ENCODE assay signal across 8 cellular contexts in the genomic region with DNA sequence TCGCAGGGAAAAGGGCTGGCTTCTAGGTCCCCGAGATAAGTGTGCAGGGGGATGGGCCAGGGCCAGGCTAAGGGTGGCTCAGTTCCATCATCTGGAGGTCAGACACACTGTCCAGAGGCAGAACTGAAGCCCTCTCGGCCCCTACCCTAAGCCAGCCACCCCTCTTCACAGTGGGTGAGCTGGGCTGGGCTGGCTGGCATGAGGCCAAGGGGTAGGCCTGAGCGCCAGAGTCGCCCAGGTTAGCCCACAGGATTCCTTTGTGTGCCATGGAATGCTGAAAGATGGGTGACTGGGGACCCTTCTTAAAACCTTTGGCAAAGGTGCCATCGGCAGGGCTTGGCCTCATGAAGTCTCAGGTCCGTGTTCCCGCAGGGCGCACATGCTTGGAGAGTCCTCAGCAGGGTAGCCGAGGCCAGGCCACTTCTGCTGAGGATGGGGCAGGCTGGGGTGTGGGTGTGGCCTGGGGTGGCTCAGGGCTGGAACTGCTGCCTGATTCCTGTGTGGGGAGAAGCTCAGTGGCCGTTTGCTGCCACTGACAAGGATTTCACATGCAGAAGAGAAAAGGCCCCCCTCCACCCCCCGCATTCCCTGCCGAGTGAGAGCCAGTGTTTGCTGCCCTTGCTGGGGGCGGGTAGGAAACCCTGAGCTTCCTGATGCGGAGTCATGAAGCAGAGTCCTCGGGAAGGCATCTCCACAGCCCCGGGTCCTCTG. TPM values are rescaled to one million over a fixed set of nuclear protein-coding genes. Genes with fewer than 3 reads are reported as not detected.
DNase-seq lines count a peak whose midpoint lies in the region; ATAC-seq, FAIRE-seq and TF ChIP-seq lines count a peak whose summit lies in the region.

No MANE protein-coding gene starts in this region.

- 66% methylated on average over 16 of the region's 17 CpGs for WGBS in mesenchymal stem cell
- 37 to 38% methylated on average over 17 of the region's 17 CpGs for WGBS in tibial nerve, 2 donors

- H3K9me3 ChIP-seq in mesenchymal stem cell (ENCODE audit: control insufficient read depth, low read length), result no peaks in the 10 kb centered on the region
- no peaks in the 10 kb centered on the region for H3K9me3 ChIP-seq in tibial nerve

- H3K9ac ChIP-seq in mesenchymal stem cell (ENCODE audit: low read length), result no peak overlapping the region

- H3K4me2 ChIP-seq in mesenchymal stem cell (ENCODE audit: low read length, poor library complexity, severe bottlenecking), result no peak overlapping the region

- TF ChIP-seq CTCF in coronary artery (IDR thresholded peaks at IDR 0.05) (no peak), tibial nerve (IDR thresholded peaks at IDR 0.05) (peak in 1 of 5 experiments; percentile 23)

- H3K36me3 ChIP-seq in mesenchymal stem cell (ENCODE audit: control insufficient read depth in 1 of 2, insufficient read depth in 2 of 2, low read depth in 1 of 2, low read length in 2 of 2), result peaks cover 26 to 44% of the 10 kb centered on the region in 2 experiments
- H3K36me3 ChIP-seq in tibial nerve, result peaks cover 0 to 22% (median 0%) of the 10 kb centered on the region in 3 donors

- H3K4me1 ChIP-seq in mesenchymal stem cell (ENCODE audit: control insufficient read depth, insufficient read depth, low read depth, low read length) (peaks cover 56% of the 10 kb centered on the region), tibial nerve (peaks cover 0 to 79% (median 34%) of the 10 kb centered on the region in 4 donors)

- no peaks in the 10 kb centered on the region for H3K27me3 ChIP-seq in mesenchymal stem cell (ENCODE audit: control insufficient read depth in 1 of 2, insufficient read depth in 1 of 2, low read length in 2 of 2)
- no peaks in the 10 kb centered on the region for H3K27me3 ChIP-seq in tibial nerve

- peak overlapping the region in 1 of 2 experiments; percentile 33 for H2BK12ac ChIP-seq in mesenchymal stem cell (ENCODE audit: low read length in 2 of 2)

- H3K4ac ChIP-seq in mesenchymal stem cell (ENCODE audit: low read depth in 1 of 2, low read length in 2 of 2), result no peak overlapping the region

- DNase-seq in Right ventricle myocardium inferior (ENCODE audit: missing footprints) (peak; percentile 70), left cardiac atrium (no peak), coronary artery (ENCODE audit: low spot score) (peak; percentile 70), mesenchymal stem cell (no peak), tibial nerve (ENCODE audit: low spot score in 2 of 2) (no peak), RCC 7860 (ENCODE audit: low spot score) (no peak)

- H3K79me1 ChIP-seq in mesenchymal stem cell (replicated peaks; ENCODE audit: low read length, poor library complexity, severe bottlenecking), result peaks cover 21% of the 10 kb centered on the region

- peak in 1 of 2 donors; percentile 4 for TF ChIP-seq EP300 in tibial nerve (IDR thresholded peaks at IDR 0.05)

- H3K23ac ChIP-seq in mesenchymal stem cell (ENCODE audit: low read length in 2 of 2), result no peak overlapping the region

- H4K8ac ChIP-seq in mesenchymal stem cell (ENCODE audit: low read length), result peak overlapping the region; percentile 58

- intact Hi-C loops in Right ventricle myocardium inferior (cut with DNase I), result no loop called here
- intact Hi-C loops in left cardiac atrium (cut with DNase I), result no loop called here

- H2AFZ ChIP-seq in mesenchymal stem cell (ENCODE audit: low read depth, low read length), result no peak overlapping the region

- H2AK5ac ChIP-seq in mesenchymal stem cell (ENCODE audit: low read length, severe bottlenecking), result peak overlapping the region; percentile 84

- FAIRE-seq in RCC 7860 (lab: Jason Lieb, UNC), result no peak

- H3K27ac ChIP-seq in coronary artery (no peak overlapping the region), mesenchymal stem cell (ENCODE audit: low read length, poor library complexity, severe bottlenecking) (no peak overlapping the region), tibial nerve (peak overlapping the region; percentile 17 to 85 (median 38))

- H3K4me3 ChIP-seq in coronary artery, result no peak overlapping the region
- H3K4me3 ChIP-seq in mesenchymal stem cell (ENCODE audit: insufficient read depth in 1 of 2, low read depth in 1 of 2, low read length in 2 of 2), result no peak overlapping the region
- no peak overlapping the region for H3K4me3 ChIP-seq in tibial nerve

- ATAC-seq in Right ventricle myocardium inferior, result peak; percentile 20
- no peak for ATAC-seq in left cardiac atrium
- ATAC-seq in HG02852 (IDR thresholded peaks at IDR 0.05; ENCODE audit: unreplicated experiment), result no peak
- no peak for ATAC-seq in HG03095 (IDR thresholded peaks at IDR 0.05; ENCODE audit: unreplicated experiment)

- peak overlapping the region; percentile 15 for H4K91ac ChIP-seq in mesenchymal stem cell (ENCODE audit: low read length)

- H2BK15ac ChIP-seq in mesenchymal stem cell (ENCODE audit: low read depth, poor library complexity, severe bottlenecking), result no peak overlapping the region

- no peak for TF ChIP-seq POLR2A in tibial nerve (IDR thresholded peaks at IDR 0.05)

- H3K14ac ChIP-seq in mesenchymal stem cell (ENCODE audit: low read length in 2 of 2), result no peak overlapping the region

- no peak overlapping the region for H3K18ac ChIP-seq in mesenchymal stem cell (ENCODE audit: low read depth in 1 of 2, low read length in 2 of 2)

- H2BK120ac ChIP-seq in mesenchymal stem cell (ENCODE audit: low read depth, low read length), result no peak overlapping the region

- H2BK5ac ChIP-seq in mesenchymal stem cell (ENCODE audit: low read depth, low read length, poor library complexity, severe bottlenecking), result no peak overlapping the region

RNA-seq across cellular contexts. Expression of gene SPATA2, which starts 24.5 kb away (rescaled TPM):
- total RNA-seq in Right ventricle myocardium inferior, result 8.0 TPM
- 1 to 10 TPM; 6.5 to 6.8 TPM for total RNA-seq in left cardiac atrium
- 5.6 TPM for polyA plus RNA-seq in mesenchymal stem cell (2013, experiment 1 of 2)
- polyA plus RNA-seq in mesenchymal stem cell (2013, experiment 2 of 2), result 5.7 TPM
- total RNA-seq in tibial nerve, result 1 to 10 TPM; 4.4 to 7.2 (median 6.3) TPM

RNA-seq across cellular contexts. Expression of gene RNF114, which starts 45.4 kb away (rescaled TPM):
- 47.6 TPM for total RNA-seq in Right ventricle myocardium inferior
- 10 to 100 TPM; 44.5 to 48.7 TPM for total RNA-seq in left cardiac atrium
- 37.3 TPM for polyA plus RNA-seq in mesenchymal stem cell (2013, experiment 1 of 2)
- 35.5 TPM for polyA plus RNA-seq in mesenchymal stem cell (2013, experiment 2 of 2)
- total RNA-seq in tibial nerve, result 100 to 1,000 TPM; 211 to 311 (median 272) TPM

Comparison
In these comparisons a context has a peak if more than half of its experiments do, and no peak if none do; other contexts are left out.
1. DNase-seq: peak in Right ventricle myocardium inferior (single experiment) and coronary artery (single experiment); none in left cardiac atrium (single experiment), mesenchymal stem cell (single experiment), tibial nerve (0 of 2) and RCC 7860 (single experiment).
2. H3K27ac ChIP-seq: peak in tibial nerve (4 of 4); none in coronary artery (0 of 2) and mesenchymal stem cell (single experiment).